8 cellular contexts compared by ENCODE assay signal in the genomic region with DNA sequence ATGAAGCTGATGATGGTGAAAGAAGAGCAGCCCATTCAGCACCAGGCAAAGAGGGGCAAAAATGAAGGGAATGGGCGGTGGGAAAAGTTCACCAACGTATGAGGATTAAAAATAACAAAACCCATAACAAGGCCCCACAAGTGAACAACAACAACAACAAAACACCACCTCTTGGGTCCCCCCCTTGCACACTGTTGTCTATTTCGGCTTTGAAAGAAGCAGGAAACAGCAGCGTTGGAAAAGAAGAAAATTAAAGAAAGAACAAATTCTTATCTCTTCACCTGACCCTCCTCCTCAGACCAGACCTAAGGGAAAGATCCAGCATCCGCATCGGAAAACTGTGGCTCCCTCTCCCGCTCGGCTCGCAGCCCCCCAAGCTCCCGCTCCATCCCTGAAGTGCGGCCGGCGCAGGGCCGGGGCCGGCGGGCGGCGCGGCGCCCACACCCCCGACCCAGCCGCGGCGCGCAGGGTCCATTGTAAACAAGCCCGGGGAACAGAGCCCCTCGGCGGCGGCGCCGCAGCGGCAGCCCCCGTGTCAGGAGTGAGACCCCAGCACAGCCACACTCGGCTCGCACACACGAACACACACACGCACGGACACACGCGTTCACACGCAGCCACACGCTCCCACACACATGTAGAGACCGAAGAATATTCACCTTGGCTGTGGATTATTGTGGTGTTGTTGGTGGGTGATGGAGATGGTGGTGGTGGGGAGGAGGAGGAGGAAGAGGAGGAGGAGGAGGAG. TPM values are rescaled to one million over a fixed set of nuclear protein-coding genes. Genes with fewer than 3 reads are reported as not detected.
DNase-seq lines count a peak whose midpoint lies in the region; ATAC-seq, FAIRE-seq and TF ChIP-seq lines count a peak whose summit lies in the region.

No MANE protein-coding gene starts in this region.

- no peaks in the 10 kb centered on the region for H3K9me3 ChIP-seq in Karpas-422 (ENCODE audit: low read length)
- no peaks in the 10 kb centered on the region for H3K9me3 ChIP-seq in spleen

- H3K4me3 ChIP-seq in Karpas-422 (ENCODE audit: low read length) (peak overlapping the region; percentile 98), astrocyte of the cerebellum (ENCODE audit: low read depth, low read length) (peak overlapping the region; percentile 91), spleen (peak overlapping the region; percentile 64 to 96 (median 92))

- in situ Hi-C loops in astrocyte of the cerebellum (cut with HindIII; ENCODE audit: low sequenced_read_pairs) = no loop called here

- H3K4me2 ChIP-seq in Karpas-422 (ENCODE audit: low read depth, low read length, poor library complexity, severe bottlenecking) = peak overlapping the region; percentile 91

- DNase-seq in GM10248 (ENCODE audit: extremely low spot score) (peak; percentile 16), Karpas-422 (no peak), astrocyte of the cerebellum (ENCODE audit: low read depth) (no peak), iPS-NIHi11 (ENCODE audit: low spot score) (peak; percentile 39), spleen (peak; percentile 92), AG08395 (ENCODE audit: low spot score) (no peak), D721Med (ENCODE audit: insufficient read length, low spot score) (no peak)

- no peaks in the 10 kb centered on the region for H3K9me2 ChIP-seq in Karpas-422 (replicated peaks; ENCODE audit: insufficient read depth, low read length)

- 0 to 1% (median 0%) methylated on average over 29 to 43 of the region's 43 CpGs for WGBS in spleen, 5 donors

- peak overlapping the region; percentile 32; the same call in 1 of the 2 replicates for H2AFZ ChIP-seq in Karpas-422 (ENCODE audit: low read length)

- H3K27me3 ChIP-seq in Karpas-422 (ENCODE audit: low read length) = no peaks in the 10 kb centered on the region
- no peaks in the 10 kb centered on the region for H3K27me3 ChIP-seq in spleen (replicated peaks in 1 of 7)

- no peak for FAIRE-seq in D721Med (lab: Jason Lieb, UNC)

- no peak for TF ChIP-seq POLR2A in spleen (IDR thresholded peaks at IDR 0.05)

- POLR2A ChIA-PET in GM10248 (lab: Yijun Ruan, JAX) = interaction anchor here (0.5 to 1.4 kb wide), 2 partner anchors 9 to 52 kb away, joined by 3 to 4 read pairs; no protein-coding TSS in a partner anchor

- no peak for ATAC-seq in HG02852 (IDR thresholded peaks at IDR 0.05; ENCODE audit: unreplicated experiment)

- H3K36me3 ChIP-seq in Karpas-422 (ENCODE audit: insufficient read depth, low read length) (peaks cover 18% of the 10 kb centered on the region), spleen (peaks cover 0 to 7% (median 0%) of the 10 kb centered on the region in 6 donors)

- intact Hi-C loops in spleen (cut with DNase I; ENCODE audit: low total_unique reads) = no loop called here

- CTCF ChIA-PET in GM10248 (lab: Yijun Ruan, JAX) = no interaction called here

- H3K9ac ChIP-seq in Karpas-422 (ENCODE audit: low read length) = peak overlapping the region; percentile 100

- peaks cover 90% of the 10 kb centered on the region for H3K79me2 ChIP-seq in Karpas-422 (ENCODE audit: low read length)

- peaks cover 62% of the 10 kb centered on the region for H3K4me1 ChIP-seq in Karpas-422 (ENCODE audit: low read length)
- H3K4me1 ChIP-seq in spleen = peaks cover 26 to 77% (median 46%) of the 10 kb centered on the region in 6 donors

- H3K27ac ChIP-seq in Karpas-422 (ENCODE audit: low read length) (peak overlapping the region; percentile 97), spleen (peak overlapping the region; percentile 96 to 100 (median 100))

- no peak for TF ChIP-seq CTCF in GM10248 (IDR thresholded peaks at IDR 0.05; ENCODE audit: control extremely low read depth, extremely low read depth, low read depth, missing control alignments)
- no peak for TF ChIP-seq CTCF in astrocyte of the cerebellum (IDR thresholded peaks at IDR 0.05; ENCODE audit: low read depth, low read length, missing control alignments)
- no peak for TF ChIP-seq CTCF in spleen (IDR thresholded peaks at IDR 0.05 in 8 of 11, conservative IDR thresholded peaks at IDR 0.05 in 3 of 11)
- no peak for TF ChIP-seq CTCF in D721Med (IDR thresholded peaks at IDR 0.05; ENCODE audit: insufficient read depth, missing control alignments)

- 0 out of 2 replicates have a peak, but pooled peaks cover 5% of the 10 kb centered on the region for H4K20me1 ChIP-seq in Karpas-422 (ENCODE audit: insufficient read depth, low read depth, low read length)

RNA-seq across cellular contexts. Expression of gene RFX3, which starts 0.5 kb away (rescaled TPM):
- total RNA-seq in Karpas-422 (2014; rRNA removed; shearing (Covaris generic); ENCODE audit: low replicate concordance) = 24.3 and 31.2 TPM in 2 replicates
- total RNA-seq in spleen = 10 to 100 TPM; 16.9 to 25.9 (median 22.3) TPM
- 1 to 10 TPM; 2.5 to 3.0 (median 2.7) TPM for polyA plus RNA-seq in spleen

Comparison
In these comparisons a context has a peak if more than half of its experiments do, and no peak if none do; other contexts are left out.
1. DNase-seq: peak in GM10248 (single experiment), iPS-NIHi11 (single experiment) and spleen (single experiment); none in Karpas-422 (single experiment), astrocyte of the cerebellum (single experiment), AG08395 (single experiment) and D721Med (single experiment).
2. Peak in every context shown above with its lines, with median percentiles within 50 percentile points of each other: H3K4me3 ChIP-seq.